Comparison of ENCODE assay signal across 1 cellular context in genomic region chr14:89447182-89447970, GRCh38.
TF ChIP-seq lines count a peak whose summit lies in the region.

No MANE protein-coding gene starts in this region.

TF ChIP-seq in GM12878, 131 proteins besides CTCF, POLR2A, EP300 and RAD21 (continued from another document):
- no peak for TF ChIP-seq BCLAF1 (IDR thresholded peaks at IDR 0.05)
- no peak for TF ChIP-seq BCL11A (IDR thresholded peaks at IDR 0.05; ENCODE audit: low read depth, low read length)
- TF ChIP-seq RELA (IDR thresholded peaks at IDR 0.05; ENCODE audit: borderline replicate concordance, partially characterized antibody): no peak
- TF ChIP-seq, protein P1, sequence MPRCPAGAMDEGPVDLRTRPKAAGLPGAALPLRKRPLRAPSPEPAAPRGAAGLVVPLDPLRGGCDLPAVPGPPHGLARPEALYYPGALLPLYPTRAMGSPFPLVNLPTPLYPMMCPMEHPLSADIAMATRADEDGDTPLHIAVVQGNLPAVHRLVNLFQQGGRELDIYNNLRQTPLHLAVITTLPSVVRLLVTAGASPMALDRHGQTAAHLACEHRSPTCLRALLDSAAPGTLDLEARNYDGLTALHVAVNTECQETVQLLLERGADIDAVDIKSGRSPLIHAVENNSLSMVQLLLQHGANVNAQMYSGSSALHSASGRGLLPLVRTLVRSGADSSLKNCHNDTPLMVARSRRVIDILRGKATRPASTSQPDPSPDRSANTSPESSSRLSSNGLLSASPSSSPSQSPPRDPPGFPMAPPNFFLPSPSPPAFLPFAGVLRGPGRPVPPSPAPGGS (IDR thresholded peaks at IDR 0.05; ENCODE audit: borderline replicate concordance, insufficient read depth, low read depth, low read length, poor library complexity, severe bottlenecking): no peak
- no peak for TF ChIP-seq JUNB (IDR thresholded peaks at IDR 0.05)
